Comparison of ENCODE assay signal across 27 cellular contexts in the genomic region with DNA sequence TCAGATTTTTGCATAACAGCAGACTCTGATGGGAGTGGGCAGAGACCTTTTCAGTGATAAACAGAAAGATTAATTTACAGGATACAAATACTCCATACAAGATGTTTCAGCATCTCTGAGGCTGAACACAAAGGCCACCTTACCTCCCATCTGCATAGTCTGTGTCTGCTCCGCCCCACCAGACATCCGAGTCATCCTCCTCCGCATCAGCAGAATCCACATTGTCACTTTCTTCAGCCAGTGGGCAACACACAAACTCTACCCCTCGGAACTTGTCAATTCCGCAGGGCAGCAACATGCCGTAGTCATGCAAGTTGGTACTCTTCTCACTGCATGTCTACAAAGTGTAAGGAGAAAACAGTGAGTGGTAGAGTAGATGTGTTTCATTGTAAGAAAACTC.
"Had no signal": no experiment of that assay in that cellular context is flagged by ENCODE, and none has a peak within 500 bp of the region (broad histone marks: within the 10 kb centered on the region; RNA-seq: fewer than 3 reads in every experiment).

No MANE protein-coding gene starts in this region.

- H3K36me3 Mint-ChIP-seq: activated CD8-positive, alpha-beta memory T cell treated with anti-CD3 and anti-CD28 coated beads, Interleukin-2, amount 10 ng/mL, durations not matched to agents 7 days and 5 days had no signal

- H2AFZ ChIP-seq: parathyroid adenoma had no signal

- H3K27me3 Mint-ChIP-seq: activated CD8-positive, alpha-beta memory T cell treated with anti-CD3 and anti-CD28 coated beads, Interleukin-2, amount 10 ng/mL, durations not matched to agents 7 days and 5 days; activated naive CD8-positive, alpha-beta T cell; brain; naive thymus-derived CD8-positive, alpha-beta T cell; stimulated activated naive B cell treated with anti-CD40 and anti-IgM and Interleukin-4, amounts not matched to agents 10 μg/mL and 1 μg/mL and 100 μg/mL, for 72 hours had no signal

- H3K9me3 ChIP-seq: esophagus muscularis mucosa, right atrium auricular region, stomach, thyroid gland, upper lobe of left lung, vagina had no signal

- H3K27me3 ChIP-seq: cardiac muscle cell, esophagus muscularis mucosa, foreskin keratinocyte, right atrium auricular region, stomach, thyroid gland, upper lobe of left lung, vagina had no signal

- H3K27ac Mint-ChIP-seq: activated CD8-positive, alpha-beta memory T cell treated with anti-CD3 and anti-CD28 coated beads, Interleukin-2, amount 10 ng/mL, durations not matched to agents 7 days and 5 days; activated CD8-positive, alpha-beta T cell treated with anti-CD3 and anti-CD28 coated beads, Interleukin-2, amount 10 ng/mL, durations not matched to agents 7 days and 5 days; activated naive CD8-positive, alpha-beta T cell; naive thymus-derived CD8-positive, alpha-beta T cell; stimulated activated naive B cell treated with anti-CD40 and anti-IgM and Interleukin-4, amounts not matched to agents 10 μg/mL and 1 μg/mL and 100 μg/mL, for 72 hours had no signal

- H3K9me3 Mint-ChIP-seq: naive thymus-derived CD8-positive, alpha-beta T cell; neural crest cell had no signal

- H3K4me2 ChIP-seq: smooth muscle cell had no signal

- H3K4me1 Mint-ChIP-seq: activated CD8-positive, alpha-beta memory T cell treated with anti-CD3 and anti-CD28 coated beads, Interleukin-2, amount 10 ng/mL, durations not matched to agents 7 days and 5 days; naive thymus-derived CD8-positive, alpha-beta T cell; stimulated activated naive B cell treated with anti-CD40 and anti-IgM and Interleukin-4, amounts not matched to agents 10 μg/mL and 1 μg/mL and 100 μg/mL, for 72 hours had no signal

- DNase-seq: activated CD4-positive, alpha-beta T cell treated with anti-CD3 and anti-CD28 coated beads for 1 hour; activated CD8-positive, alpha-beta memory T cell treated with anti-CD3 and anti-CD28 coated beads, Interleukin-2, amount 10 ng/mL, durations not matched to agents 7 days and 5 days; activated CD8-positive, alpha-beta T cell treated with anti-CD3 and anti-CD28 coated beads, Interleukin-2, amount 10 ng/mL, durations not matched to agents 7 days and 5 days; activated effector memory CD4-positive, alpha-beta T cell treated with Interleukin-2 at 50 U/mL for 16 hours; activated naive CD4-positive, alpha-beta T cell treated with Interleukin-2 at 50 U/mL for 16 hours; anterior cingulate cortex; cortex of kidney; foreskin keratinocyte; left colon; mammary epithelial cell; naive thymus-derived CD8-positive, alpha-beta T cell; nucleus accumbens; stimulated activated CD4-positive, alpha-beta T cell treated with anti-CD3 and anti-CD28 coated beads, Interleukin-1b, Interleukin-23, amount 100 ng/mL, for 48 hours; stimulated activated naive B cell treated with anti-CD40 and anti-IgM and Interleukin-4, amounts not matched to agents 10 μg/mL and 1 μg/mL and 100 μg/mL, for 72 hours; stomach; T-helper 2 cell; thyroid gland; upper lobe of left lung had no signal

- H3K79me2 ChIP-seq: parathyroid adenoma had no signal

- H3K9ac ChIP-seq: parathyroid adenoma had no signal

- ATAC-seq: activated CD8-positive, alpha-beta memory T cell treated with anti-CD3 and anti-CD28 coated beads, Interleukin-2, amount 10 ng/mL, durations not matched to agents 7 days and 5 days; activated CD8-positive, alpha-beta T cell treated with anti-CD3 and anti-CD28 coated beads, Interleukin-2, amount 10 ng/mL, durations not matched to agents 7 days and 5 days; foreskin keratinocyte; left colon; naive thymus-derived CD8-positive, alpha-beta T cell; stimulated activated naive B cell treated with anti-CD40 and anti-IgM and Interleukin-4, amounts not matched to agents 10 μg/mL and 1 μg/mL and 100 μg/mL, for 72 hours had no signal

- H3K4me3 Mint-ChIP-seq: activated CD8-positive, alpha-beta memory T cell treated with anti-CD3 and anti-CD28 coated beads, Interleukin-2, amount 10 ng/mL, durations not matched to agents 7 days and 5 days; activated CD8-positive, alpha-beta T cell treated with anti-CD3 and anti-CD28 coated beads, Interleukin-2, amount 10 ng/mL, durations not matched to agents 7 days and 5 days; activated naive CD8-positive, alpha-beta T cell; brain; naive thymus-derived CD8-positive, alpha-beta T cell; neural crest cell; stimulated activated naive B cell treated with anti-CD40 and anti-IgM and Interleukin-4, amounts not matched to agents 10 μg/mL and 1 μg/mL and 100 μg/mL, for 72 hours had no signal

- H3K27ac ChIP-seq: cardiac muscle cell, esophagus muscularis mucosa, foreskin keratinocyte, parathyroid adenoma, right atrium auricular region, stomach, thyroid gland, upper lobe of left lung, vagina had no signal

- H3K4me1 ChIP-seq: foreskin keratinocyte, parathyroid adenoma, upper lobe of left lung, vagina had no signal
